22 cellular contexts compared by ENCODE assay signal in the genomic region with DNA sequence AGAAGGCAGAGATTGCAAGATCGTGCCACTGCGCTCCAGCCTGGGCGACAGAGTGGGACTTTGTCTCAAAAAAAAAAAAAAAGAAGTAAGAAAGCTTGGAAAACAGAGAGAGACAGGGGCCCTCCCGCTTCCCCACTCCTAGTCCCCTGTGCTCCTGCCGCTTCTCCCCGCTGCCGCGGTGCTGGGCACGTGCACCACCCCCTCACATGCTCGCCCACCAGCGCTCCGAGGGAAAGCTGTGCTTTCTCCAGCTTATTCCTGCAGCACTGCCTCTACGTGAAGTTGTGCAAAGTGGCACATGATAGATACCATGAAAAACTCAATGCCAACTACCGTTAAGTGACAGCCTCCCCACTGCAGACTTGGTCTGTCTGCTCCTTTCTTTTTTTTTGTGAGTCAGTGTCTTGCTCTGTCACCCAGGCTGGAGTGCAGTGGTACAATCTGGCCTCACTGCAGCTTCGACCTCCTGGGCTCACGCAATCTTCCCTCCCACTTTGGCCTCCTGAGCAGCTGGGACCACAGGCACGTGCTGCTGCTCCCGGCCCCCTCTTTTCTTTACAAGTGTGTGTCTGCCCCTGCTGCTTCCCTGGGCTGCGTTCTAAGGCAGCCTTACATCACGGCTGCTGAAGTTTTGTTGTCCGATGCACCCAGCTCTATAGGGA. TPM values are rescaled to one million over a fixed set of nuclear protein-coding genes. Genes with fewer than 3 reads are reported as not detected.
A peak's percentile ranks its signal among the peaks of the same experiment; 100 is the strongest.
DNase-seq lines count a peak whose midpoint lies in the region; ATAC-seq, FAIRE-seq and TF ChIP-seq lines count a peak whose summit lies in the region.
"Had no signal": no experiment of that assay in that cellular context is flagged by ENCODE, and none has a peak within 500 bp of the region (broad histone marks: within the 10 kb centered on the region; RNA-seq: fewer than 3 reads in every experiment).

No MANE protein-coding gene starts in this region.

- H3K27ac Mint-ChIP-seq in activated CD4-positive, alpha-beta T cell treated with anti-CD3 and anti-CD28 coated beads, Interleukin-2, amount 10 ng/mL, durations not matched to agents 24 days and 14 days, result no peak overlapping the region
- no peak overlapping the region for H3K27ac Mint-ChIP-seq in activated naive CD8-positive, alpha-beta T cell treated with anti-CD3 and anti-CD28 coated beads for 36 hours
- H3K27ac Mint-ChIP-seq: B cell; T-helper 2 cell treated with Interferon-gamma antibody and Interleukin-4, amounts not matched to agents 5 μg/mL and 100 μg/mL, for 36 hours had no signal

- no peak for ATAC-seq in GM18868 (IDR thresholded peaks at IDR 0.05; ENCODE audit: unreplicated experiment)
- ATAC-seq: sciatic nerve had no signal

- DNase-seq in astrocyte of the spinal cord (ENCODE audit: low read depth, low spot score), result peak; percentile 28
- DNase-seq in kidney, result peak; percentile 81
- peak; percentile 71 for DNase-seq in spleen
- DNase-seq in activated CD4-positive, alpha-beta T cell treated with anti-CD3 and anti-CD28 coated beads, Interleukin-2, amount 10 ng/mL, durations not matched to agents 24 days and 14 days, result no peak
- DNase-seq in activated naive CD8-positive, alpha-beta T cell treated with anti-CD3 and anti-CD28 coated beads for 36 hours, result no peak
- DNase-seq: activated CD4-positive, CD25-positive, alpha-beta regulatory T cell; adrenal gland; midbrain; NCI-H1105; NCI-H2107; NCI-H69; occipital lobe; stimulated activated CD4-positive, alpha-beta T cell treated with anti-CD3 and anti-CD28 coated beads, Interleukin-2, amount 100 ng/mL, for 48 hours had no signal

- H3K4me3 ChIP-seq in astrocyte of the spinal cord (ENCODE audit: low read depth, low read length) (no peak overlapping the region), kidney (ENCODE audit: low read length in 2 of 2) (no peak overlapping the region), spleen (no peak overlapping the region)
- H3K4me3 ChIP-seq: adrenal gland, SJSA1, vagina had no signal

- no peak for TF ChIP-seq CTCF in astrocyte of the spinal cord (IDR thresholded peaks at IDR 0.05; ENCODE audit: low read depth, low read length)
- no peak for TF ChIP-seq CTCF in kidney (IDR thresholded peaks at IDR 0.05; ENCODE audit: borderline replicate concordance, extremely low read depth, insufficient read depth)
- TF ChIP-seq CTCF in spleen (IDR thresholded peaks at IDR 0.05 in 8 of 11, conservative IDR thresholded peaks at IDR 0.05 in 3 of 11), result no peak

- H3K4me3 Mint-ChIP-seq in activated CD4-positive, alpha-beta T cell treated with anti-CD3 and anti-CD28 coated beads, Interleukin-2, amount 10 ng/mL, durations not matched to agents 24 days and 14 days, result no peak overlapping the region
- H3K4me3 Mint-ChIP-seq in activated naive CD8-positive, alpha-beta T cell treated with anti-CD3 and anti-CD28 coated beads for 36 hours, result no peak overlapping the region
- H3K4me3 Mint-ChIP-seq: B cell; T-helper 2 cell treated with Interferon-gamma antibody and Interleukin-4, amounts not matched to agents 5 μg/mL and 100 μg/mL, for 36 hours had no signal

- H3K27ac ChIP-seq in KOPT-K1 (ENCODE audit: low read depth, low read length, poor library complexity, severe bottlenecking), result peak overlapping the region; percentile 50
- no peak overlapping the region for H3K27ac ChIP-seq in kidney (ENCODE audit: low read depth in 2 of 2, low read length in 2 of 2)
- H3K27ac ChIP-seq in spleen, result peak overlapping the region in 2 of 8 donors; percentile 25 to 37
- H3K27ac ChIP-seq: KMS-11, SJSA1, vagina had no signal

- H3K9me3 ChIP-seq in KOPT-K1 (ENCODE audit: insufficient read depth, low read length, poor library complexity, severe bottlenecking) (no peaks in the 10 kb centered on the region), kidney (ENCODE audit: control insufficient read depth in 1 of 2, low read length in 2 of 2) (no peaks in the 10 kb centered on the region), spleen (no peaks in the 10 kb centered on the region)
- H3K9me3 ChIP-seq: adrenal gland, SJSA1, vagina had no signal

- in situ Hi-C loops in astrocyte of the spinal cord (cut with HindIII; ENCODE audit: low sequenced_read_pairs), result no loop called here

- no peak for FAIRE-seq in kidney (lab: Jason Lieb, UNC)
- FAIRE-seq: endometrium had no signal

- intact Hi-C loops in kidney (cut with DNase I) (no loop called here), spleen (cut with DNase I; ENCODE audit: low total_unique reads) (no loop called here)
- intact Hi-C loops in activated CD4-positive, alpha-beta T cell treated with anti-CD3 and anti-CD28 coated beads, Interleukin-2, amount 10 ng/mL, durations not matched to agents 24 days and 14 days (cut with micrococcal nuclease), result no loop called here

- 82 to 89% (median 87%) methylated on average over 21 of the region's 21 CpGs for WGBS in spleen, 5 donors

- no peaks in the 10 kb centered on the region for H3K4me1 Mint-ChIP-seq in activated CD4-positive, alpha-beta T cell treated with anti-CD3 and anti-CD28 coated beads, Interleukin-2, amount 10 ng/mL, durations not matched to agents 24 days and 14 days
- H3K4me1 Mint-ChIP-seq in activated naive CD8-positive, alpha-beta T cell treated with anti-CD3 and anti-CD28 coated beads for 36 hours, result peaks cover 4% of the 10 kb centered on the region

- H3K36me3 Mint-ChIP-seq in activated CD4-positive, alpha-beta T cell treated with anti-CD3 and anti-CD28 coated beads, Interleukin-2, amount 10 ng/mL, durations not matched to agents 24 days and 14 days (ENCODE audit: low read depth), result peaks cover 22% of the 10 kb centered on the region
- peaks cover 5% of the 10 kb centered on the region for H3K36me3 Mint-ChIP-seq in activated naive CD8-positive, alpha-beta T cell treated with anti-CD3 and anti-CD28 coated beads for 36 hours

- H3K36me3 ChIP-seq in KOPT-K1 (ENCODE audit: insufficient read depth, low read length) (peaks cover 91% of the 10 kb centered on the region), kidney (ENCODE audit: control insufficient read depth in 1 of 2, insufficient read depth in 2 of 2, low read length in 2 of 2) (peaks cover 0 to 3% of the 10 kb centered on the region in 2 donors), spleen (peaks cover 0 to 97% (median 28%) of the 10 kb centered on the region in 6 donors)
- H3K36me3 ChIP-seq: vagina had no signal

- H3K9me3 Mint-ChIP-seq in activated CD4-positive, alpha-beta T cell treated with anti-CD3 and anti-CD28 coated beads, Interleukin-2, amount 10 ng/mL, durations not matched to agents 24 days and 14 days, result no peaks in the 10 kb centered on the region
- H3K9me3 Mint-ChIP-seq in activated naive CD8-positive, alpha-beta T cell treated with anti-CD3 and anti-CD28 coated beads for 36 hours, result no peaks in the 10 kb centered on the region
- H3K9me3 Mint-ChIP-seq: T-helper 2 cell treated with Interferon-gamma antibody and Interleukin-4, amounts not matched to agents 5 μg/mL and 100 μg/mL, for 36 hours had no signal

- no peak overlapping the region for H3K9ac ChIP-seq in kidney (ENCODE audit: low read length in 2 of 2)
- H3K9ac ChIP-seq: KMS-11 had no signal

- H3K27me3 ChIP-seq in spleen (replicated peaks in 1 of 7), result no peaks in the 10 kb centered on the region
- H3K27me3 ChIP-seq: adrenal gland, SJSA1, vagina had no signal

- H3K4me1 ChIP-seq in kidney (ENCODE audit: control insufficient read depth in 1 of 2, insufficient read depth in 1 of 2, low read depth in 1 of 2, low read length in 2 of 2) (peaks cover 0 to 25% of the 10 kb centered on the region in 2 donors), spleen (peaks cover 0 to 90% (median 32%) of the 10 kb centered on the region in 6 donors)
- H3K4me1 ChIP-seq: SJSA1 had no signal

- no peaks in the 10 kb centered on the region for H3K27me3 Mint-ChIP-seq in activated CD4-positive, alpha-beta T cell treated with anti-CD3 and anti-CD28 coated beads, Interleukin-2, amount 10 ng/mL, durations not matched to agents 24 days and 14 days
- H3K27me3 Mint-ChIP-seq in activated naive CD8-positive, alpha-beta T cell treated with anti-CD3 and anti-CD28 coated beads for 36 hours, result no peaks in the 10 kb centered on the region
- H3K27me3 Mint-ChIP-seq: B cell had no signal

- no peak for TF ChIP-seq POLR2A in spleen (IDR thresholded peaks at IDR 0.05)

RNA-seq across cellular contexts. Expression of gene SLX9, which starts 15.4 kb away (rescaled TPM):
- 27.1 TPM for total RNA-seq in kidney
- polyA plus RNA-seq in kidney (ENCODE audit: insufficient read depth, low read depth, low replicate concordance), result 35.1 TPM
- 10 to 100 TPM in 6 of 7 donors, 1 to 10 TPM in 1; 6.1 to 30.6 (median 26.4) TPM for total RNA-seq in spleen
- polyA plus RNA-seq in spleen, result 10 to 100 TPM; 16.4 to 35.4 (median 28.5) TPM
- 74.6 and 80.8 TPM in 2 replicates for total RNA-seq in activated CD4-positive, alpha-beta T cell treated with anti-CD3 and anti-CD28 coated beads, Interleukin-2, amount 10 ng/mL, durations not matched to agents 24 days and 14 days
- total RNA-seq in activated naive CD8-positive, alpha-beta T cell treated with anti-CD3 and anti-CD28 coated beads for 36 hours, result 10 to 100 TPM; 85.9 to 93.6 TPM

RNA-seq across cellular contexts. Expression of gene ITGB2, which starts 34.6 kb away (rescaled TPM):
- total RNA-seq in kidney (111 TPM), spleen (100 to 1,000 TPM; 285 to 754 (median 415) TPM)
- polyA plus RNA-seq in kidney (ENCODE audit: insufficient read depth, low read depth, low replicate concordance) (9.5 TPM), spleen (100 to 1,000 TPM in 2 of 3 donors, 10 to 100 TPM in 1; 92.1 to 332 (median 250) TPM)
- 265 and 266 TPM in 2 replicates for total RNA-seq in activated CD4-positive, alpha-beta T cell treated with anti-CD3 and anti-CD28 coated beads, Interleukin-2, amount 10 ng/mL, durations not matched to agents 24 days and 14 days
- 100 to 1,000 TPM; 223 to 234 TPM for total RNA-seq in activated naive CD8-positive, alpha-beta T cell treated with anti-CD3 and anti-CD28 coated beads for 36 hours

Comparison
In these comparisons a context has a peak if more than half of its experiments do, and no peak if none do; other contexts are left out.
1. DNase-seq: peak in astrocyte of the spinal cord (single experiment), kidney (single experiment) and spleen (single experiment); none in activated CD4-positive, alpha-beta T cell treated with anti-CD3 and anti-CD28 coated beads, Interleukin-2, amount 10 ng/mL, durations not matched to agents 24 days and 14 days (single experiment) and activated naive CD8-positive, alpha-beta T cell treated with anti-CD3 and anti-CD28 coated beads for 36 hours (single experiment).